7 cellular contexts compared by ENCODE assay signal in the genomic region with DNA sequence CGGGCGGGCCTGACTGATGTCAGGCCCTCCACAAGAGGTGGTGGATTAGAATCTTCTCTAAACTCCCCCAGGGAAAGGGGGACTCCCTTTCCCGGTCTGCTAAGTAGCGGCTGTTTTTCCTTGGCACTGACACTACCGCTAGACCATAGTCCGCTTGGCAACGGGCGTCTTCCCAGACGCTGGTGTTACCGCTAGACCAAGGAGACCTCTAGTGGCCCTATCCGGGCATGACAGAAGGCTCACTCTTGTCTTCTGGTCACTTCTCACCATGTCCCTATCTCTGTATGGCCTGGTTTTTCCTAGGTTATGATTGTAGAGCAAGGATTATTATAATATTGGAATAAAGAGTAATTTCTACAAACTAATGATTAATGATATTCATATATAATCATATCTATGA.
DNase-seq lines count a peak whose midpoint lies in the region; ATAC-seq, FAIRE-seq and TF ChIP-seq lines count a peak whose summit lies in the region.
"Not testable (repeated sequence)": the region's sequence is repeated elsewhere in the genome, so short reads cannot be mapped to it uniquely, and the experiment has no call there.

No MANE protein-coding gene starts in this region.

- in situ Hi-C loops in SK-MEL-5 (cut with HindIII; ENCODE audit: low pct_unique_long_range_greater_than_20kb, low sequenced_read_pairs); GM12878 (cut with MboI): not testable (repeated sequence)

- H3K4me1 Mint-ChIP-seq in GM23338, nephron progenitor cell: not testable (repeated sequence)

- H3K4me3 Mint-ChIP-seq in GM23338, nephron progenitor cell: not testable (repeated sequence)

- DNase-seq in DND-41 (peak; percentile 14), GM23338 (ENCODE audit: low spot score) (peak; percentile 83), NCI-H446 (lab: John Stamatoyannopoulos, UW) (peak; percentile 14 to 44), SK-MEL-5 (ENCODE audit: low read depth, low spot score) (peak; percentile 74), fibroblast of mammary gland (ENCODE audit: low read depth) (peak; percentile 38), nephron progenitor cell (peak; percentile 15)
- not testable (repeated sequence) for DNase-seq in GM12878 (ENCODE audit: low read depth, low spot score)

- not testable (repeated sequence) for H3K4me3 ChIP-seq in DND-41 (ENCODE audit: low read depth in 1 of 2, low read length in 2 of 2); GM23338; GM12878; fibroblast of mammary gland (ENCODE audit: control insufficient read depth, low read depth, low read length)

- not testable (repeated sequence) for H3K27me3 ChIP-seq in DND-41 (ENCODE audit: insufficient read depth, low read length, poor library complexity); GM23338 (ENCODE audit: insufficient read depth); GM12878 (replicated peaks in 1 of 2; ENCODE audit: control insufficient read depth in 2 of 2, insufficient read depth in 2 of 2, low read length in 1 of 2)

- H3K9ac ChIP-seq in DND-41 (ENCODE audit: low read depth, low read length); GM12878 (ENCODE audit: control insufficient read depth, insufficient read depth, low read length): not testable (repeated sequence)

- H3K4me1 ChIP-seq in DND-41 (ENCODE audit: insufficient read depth, low read length); GM12878 (ENCODE audit: control insufficient read depth, insufficient read depth, low read length): not testable (repeated sequence)
- H3K4me1 ChIP-seq in GM23338 (ENCODE audit: insufficient read depth) = peaks cover 13% of the 10 kb centered on the region

- FAIRE-seq in GM12878 (lab: Jason Lieb, UNC) = not testable (repeated sequence)

- H3K4me2 ChIP-seq in DND-41 (ENCODE audit: insufficient read depth, low read length); GM23338; GM12878 (ENCODE audit: control insufficient read depth, insufficient read depth): not testable (repeated sequence)

- H3K36me3 ChIP-seq in DND-41 (ENCODE audit: insufficient read depth, low read length); GM23338 (ENCODE audit: insufficient read depth); GM12878 (ENCODE audit: control insufficient read depth in 2 of 2, insufficient read depth in 2 of 2, low read length in 1 of 2): not testable (repeated sequence)

- H3K27ac Mint-ChIP-seq in GM23338, nephron progenitor cell: not testable (repeated sequence)

- H4K20me1 ChIP-seq in DND-41 (ENCODE audit: insufficient read depth, low read length); GM23338 (replicated peaks; ENCODE audit: insufficient read depth); GM12878 (ENCODE audit: control insufficient read depth, insufficient read depth): not testable (repeated sequence)

- H3K79me2 ChIP-seq in DND-41 (ENCODE audit: insufficient read depth, low read length); GM23338 (replicated peaks; ENCODE audit: insufficient read depth); GM12878 (ENCODE audit: control insufficient read depth, insufficient read depth, low read length): not testable (repeated sequence)

- H2AFZ ChIP-seq in DND-41 (ENCODE audit: low read depth, low read length); GM23338; GM12878 (ENCODE audit: control insufficient read depth, low read depth, low read length): not testable (repeated sequence)

- TF ChIP-seq CTCF in DND-41 (IDR thresholded peaks at IDR 0.05; ENCODE audit: borderline replicate concordance, extremely low read depth, low read length, poor library complexity, severe bottlenecking) = peak; percentile 52
- peak; percentile 51 to 84 for TF ChIP-seq CTCF in GM23338 (conservative IDR thresholded peaks at IDR 0.05; ENCODE audit: low read depth in 2 of 2)
- peak; percentile 18 to 30 (median 22); a peak in 3 of 6 replicates for TF ChIP-seq CTCF in GM12878 (IDR thresholded peaks at IDR 0.05 in 2 of 3, conservative IDR thresholded peaks at IDR 0.05 in 1 of 3; ENCODE audit: control insufficient read depth in 2 of 3, extremely low read depth in 1 of 3, insufficient read depth in 1 of 3, low read depth in 3 of 3, low read length in 3 of 3)
- TF ChIP-seq CTCF in fibroblast of mammary gland (conservative IDR thresholded peaks at IDR 0.05; ENCODE audit: control insufficient read depth, insufficient read depth, low read depth, low read length) = peak; percentile 47
- TF ChIP-seq CTCF in nephron progenitor cell (IDR thresholded peaks at IDR 0.05) = not testable (repeated sequence)

- intact Hi-C loops in GM12878 (cut with micrococcal nuclease; ENCODE audit: unreplicated experiment) = not testable (repeated sequence)

- SMC1A ChIA-PET in GM12878 (lab: Charles Lee; ENCODE audit: uncharacterized antibody, unreplicated experiment) = not testable (repeated sequence)

- TF ChIP-seq RAD21 in GM12878 (IDR thresholded peaks at IDR 0.05; ENCODE audit: insufficient read depth, low read depth, low read length) = not testable (repeated sequence)

- H3K36me3 Mint-ChIP-seq in GM23338 (ENCODE audit: low read depth) = peaks cover 12% of the 10 kb centered on the region
- not testable (repeated sequence) for H3K36me3 Mint-ChIP-seq in nephron progenitor cell (ENCODE audit: low read depth)

- RAD21 ChIA-PET in GM12878 (lab: Charles Lee; ENCODE audit: unreplicated experiment) = not testable (repeated sequence)

- H3K27ac ChIP-seq in DND-41 (ENCODE audit: low read length); GM23338 (ENCODE audit: low read depth); GM12878 (ENCODE audit: control insufficient read depth, insufficient read depth): not testable (repeated sequence)

- POLR2A ChIA-PET in GM12878 (lab: Charles Lee) = not testable (repeated sequence)

- TF ChIP-seq EP300 in GM12878 (IDR thresholded peaks at IDR 0.05; ENCODE audit: borderline replicate concordance in 1 of 2, control insufficient read depth in 1 of 2, low read depth in 2 of 2, low read length in 2 of 2) = not testable (repeated sequence)

- BruUV-seq in GM12878 (replicated peaks; lab: Mats Ljungman, UMichigan) = not testable (repeated sequence)

- not testable (repeated sequence) for TF ChIP-seq POLR2A in GM12878 (IDR thresholded peaks at IDR 0.05; ENCODE audit: low read depth, low read length)

- WGBS in GM12878 (ENCODE audit: insufficient coverage, insufficient replicate concordance, low lambda C conversion rate, missing lambda C conversion rate) = 55% methylated on average over 11 of the region's 11 CpGs

- not testable (repeated sequence) for H3F3A ChIP-seq in GM23338 (replicated peaks; ENCODE audit: low read depth)

- not testable (repeated sequence) for ATAC-seq in DND-41 (ENCODE audit: insufficient read depth, low read depth); GM23338; GM12878

- H3K9me3 Mint-ChIP-seq in GM23338 (peaks cover 17% of the 10 kb centered on the region), nephron progenitor cell (peaks cover 12% of the 10 kb centered on the region)

- H3K9me2 ChIP-seq in GM23338 (ENCODE audit: insufficient read depth) = not testable (repeated sequence)

- CTCF ChIA-PET in GM12878 (lab: Yijun Ruan, JAX) = not testable (repeated sequence)

- H3K27me3 Mint-ChIP-seq in GM23338 (ENCODE audit: insufficient read depth, low read depth, poor library complexity); nephron progenitor cell (ENCODE audit: low read depth, poor library complexity): not testable (repeated sequence)

- not testable (repeated sequence) for H3K9me3 ChIP-seq in DND-41 (ENCODE audit: insufficient read depth, low read length, severe bottlenecking); GM12878 (replicated peaks; ENCODE audit: control insufficient read depth, insufficient read depth, low read length)
